In the genomic region with DNA sequence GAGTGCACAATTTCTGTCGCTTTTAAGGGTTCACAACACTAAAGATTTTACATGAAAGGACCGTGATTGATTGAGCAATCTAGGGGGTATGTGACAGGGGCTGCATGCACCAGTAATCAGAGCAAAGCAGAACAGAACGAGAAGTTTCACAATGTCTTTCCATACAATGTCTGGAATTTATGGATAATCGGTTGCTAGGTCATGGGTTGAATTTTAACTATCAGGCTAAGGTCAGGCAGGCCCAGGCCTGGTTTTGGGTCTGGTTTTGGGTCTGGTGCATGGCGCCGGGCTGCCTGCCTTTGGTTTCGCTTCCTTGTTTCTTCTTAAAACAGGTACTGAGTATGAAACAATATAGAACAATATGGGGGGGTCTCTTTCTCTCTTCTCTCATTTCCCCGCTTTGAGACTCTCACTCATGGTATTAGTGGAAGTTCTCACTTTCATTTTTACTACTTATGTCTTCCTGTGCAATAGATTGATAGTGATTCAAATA, we compare ENCODE assay signal across 10 cellular contexts. TPM values are rescaled to one million over a fixed set of nuclear protein-coding genes. Genes with fewer than 3 reads are reported as not detected.
A peak's percentile ranks its signal among the peaks of the same experiment; 100 is the strongest.
DNase-seq lines count a peak whose midpoint lies in the region; ATAC-seq and TF ChIP-seq lines count a peak whose summit lies in the region.
"Not testable (repeated sequence)": the region's sequence is repeated elsewhere in the genome, so short reads cannot be mapped to it uniquely, and the experiment has no call there.
"Had no signal": no experiment of that assay in that cellular context is flagged by ENCODE, and none has a peak within 500 bp of the region (broad histone marks: within the 10 kb centered on the region; RNA-seq: fewer than 3 reads in every experiment).

No MANE protein-coding gene starts in this region.

- CTCF ChIA-PET in activated B cell treated with CpG ODN at 0.5 μM for 24 hours (lab: Charles Lee), result interaction anchor here (1.3 to 3.6 kb wide), 3 partner anchors 10 to 19 kb away, joined by 3 to 26 read pairs (median 10); partner anchors contain the start of gene KCNC3

- H3K4me2 ChIP-seq in BLaER1 treated with 17β-estradiol and CSF1 and Interleukin-3, amounts not matched to agents 10 nM and 100 nM, result peak overlapping the region; percentile 32 to 81 (median 71)

- H4K20me1 ChIP-seq in BLaER1 treated with 17β-estradiol and CSF1 and Interleukin-3, amounts not matched to agents 10 nM and 100 nM, result not testable (repeated sequence)

- peak overlapping the region in 7 of 11 experiments; percentile 10 to 73 (median 26); a peak in 9 of 22 replicates for H3K27ac ChIP-seq in BLaER1 treated with 17β-estradiol and CSF1 and Interleukin-3, amounts not matched to agents 10 nM and 100 nM

- H3K9me3 ChIP-seq in BLaER1 treated with 17β-estradiol and CSF1 and Interleukin-3, amounts not matched to agents 10 nM and 100 nM (replicated peaks in 1 of 11), result peaks cover 10 to 35% (median 29%) of the 10 kb centered on the region in 11 experiments; a peak in 20 of 22 replicates

- intact Hi-C loops in activated B cell treated with CpG ODN at 0.5 μM for 24 hours (cut with micrococcal nuclease), result loop anchor here (1.0 to 10.0 kb wide), 4 partner anchors 10 to 1012 kb away; partner anchors contain the start of genes CD37 and CTU1
- intact Hi-C loops in activated T-helper 2 cell treated with anti-CD3 and anti-CD28 coated beads, Interferon-gamma antibody, Interleukin-2, Interleukin-4, amounts not matched to agents 10 μg/mL and 5 μg/mL and 100 μg/mL, durations not matched to agents 14 hours and 24 hours and 36 hours (cut with micrococcal nuclease), result loop anchor here (2.0 kb wide), 1 partner anchor 16 kb away; no protein-coding TSS in a partner anchor

- not testable (repeated sequence) for H3K36me3 Mint-ChIP-seq in HFFc6 (ENCODE audit: low read depth)
- H3K36me3 Mint-ChIP-seq in activated B cell treated with CpG ODN at 0.5 μM for 24 hours (ENCODE audit: low read depth), result peaks cover 15% of the 10 kb centered on the region
- H3K36me3 Mint-ChIP-seq in activated T-helper 2 cell treated with anti-CD3 and anti-CD28 coated beads, Interferon-gamma antibody, Interleukin-2, Interleukin-4, amounts not matched to agents 10 μg/mL and 5 μg/mL and 100 μg/mL, durations not matched to agents 14 hours and 24 hours and 36 hours (ENCODE audit: low read depth), result peaks cover 24% of the 10 kb centered on the region

- not testable (repeated sequence) for H3K36me3 ChIP-seq in BLaER1 treated with 17β-estradiol and CSF1 and Interleukin-3, amounts not matched to agents 10 nM and 100 nM

- H3K4me3 Mint-ChIP-seq in HFFc6 (peak overlapping the region; percentile 10; the same call in 1 of the 2 replicates), activated B cell treated with CpG ODN at 0.5 μM for 24 hours (peak overlapping the region; percentile 55)
- H3K4me3 Mint-ChIP-seq in activated T-helper 2 cell treated with anti-CD3 and anti-CD28 coated beads, Interferon-gamma antibody, Interleukin-2, Interleukin-4, amounts not matched to agents 10 μg/mL and 5 μg/mL and 100 μg/mL, durations not matched to agents 14 hours and 24 hours and 36 hours (ENCODE audit: low read depth), result peak overlapping the region; percentile 60

- TF ChIP-seq CTCF in HFFc6 (IDR thresholded peaks at IDR 0.05); activated B cell treated with CpG ODN at 0.5 μM for 24 hours (IDR thresholded peaks at IDR 0.05): not testable (repeated sequence)

- not testable (repeated sequence) for DNase-seq in HFFc6; activated T-helper 2 cell treated with anti-CD3 and anti-CD28 coated beads, Interferon-gamma antibody, Interleukin-2, Interleukin-4, amounts not matched to agents 10 μg/mL and 5 μg/mL and 100 μg/mL, durations not matched to agents 14 hours and 24 hours and 36 hours (ENCODE audit: low spot score)
- DNase-seq in MV-4-11 (lab: John Stamatoyannopoulos, UW) (peak; percentile 93), activated B cell treated with CpG ODN at 0.5 μM for 24 hours (peak; percentile 56), glomerular visceral epithelial cell (ENCODE audit: extremely low spot score) (peak; percentile 21)
- DNase-seq in stimulated activated CD4-positive, alpha-beta T cell treated with anti-CD3 and anti-CD28 coated beads, Interleukin-2, amount 100 ng/mL, for 24 hours, result peak; percentile 37 to 53

- peaks cover 17% of the 10 kb centered on the region for H3K27me3 Mint-ChIP-seq in HFFc6 (ENCODE audit: insufficient read depth)
- not testable (repeated sequence) for H3K27me3 Mint-ChIP-seq in activated B cell treated with CpG ODN at 0.5 μM for 24 hours; activated T-helper 2 cell treated with anti-CD3 and anti-CD28 coated beads, Interferon-gamma antibody, Interleukin-2, Interleukin-4, amounts not matched to agents 10 μg/mL and 5 μg/mL and 100 μg/mL, durations not matched to agents 14 hours and 24 hours and 36 hours (ENCODE audit: low read depth)

- peaks cover 11% of the 10 kb centered on the region for H3K9me3 Mint-ChIP-seq in HFFc6
- not testable (repeated sequence) for H3K9me3 Mint-ChIP-seq in activated B cell treated with CpG ODN at 0.5 μM for 24 hours
- peaks cover 14% of the 10 kb centered on the region for H3K9me3 Mint-ChIP-seq in activated T-helper 2 cell treated with anti-CD3 and anti-CD28 coated beads, Interferon-gamma antibody, Interleukin-2, Interleukin-4, amounts not matched to agents 10 μg/mL and 5 μg/mL and 100 μg/mL, durations not matched to agents 14 hours and 24 hours and 36 hours

- not testable (repeated sequence) for H3K4me1 Mint-ChIP-seq in HFFc6 (ENCODE audit: low read depth)
- H3K4me1 Mint-ChIP-seq in activated B cell treated with CpG ODN at 0.5 μM for 24 hours, result peaks cover 83% of the 10 kb centered on the region
- H3K4me1 Mint-ChIP-seq in activated T-helper 2 cell treated with anti-CD3 and anti-CD28 coated beads, Interferon-gamma antibody, Interleukin-2, Interleukin-4, amounts not matched to agents 10 μg/mL and 5 μg/mL and 100 μg/mL, durations not matched to agents 14 hours and 24 hours and 36 hours (ENCODE audit: low read depth), result peaks cover 31% of the 10 kb centered on the region

- not testable (repeated sequence) for H3K27me3 ChIP-seq in BLaER1 treated with 17β-estradiol and CSF1 and Interleukin-3, amounts not matched to agents 10 nM and 100 nM

- ATAC-seq in GM18511 (IDR thresholded peaks at IDR 0.05; ENCODE audit: unreplicated experiment) (peak; percentile 73), activated B cell treated with CpG ODN at 0.5 μM for 24 hours (ENCODE audit: low read depth) (peak; percentile 38)

- POLR2A ChIA-PET in activated B cell treated with CpG ODN at 0.5 μM for 24 hours (lab: Charles Lee), result interaction anchor here (0.7 to 16.5 kb wide), 9 partner anchors 8 to 82 kb away, joined by 3 to 408 read pairs (median 6); partner anchors contain the start of genes KCNC3, NR1H2 and SPIB

- not testable (repeated sequence) for H3K27ac Mint-ChIP-seq in HFFc6
- peak overlapping the region; percentile 96 for H3K27ac Mint-ChIP-seq in activated B cell treated with CpG ODN at 0.5 μM for 24 hours
- H3K27ac Mint-ChIP-seq in activated T-helper 2 cell treated with anti-CD3 and anti-CD28 coated beads, Interferon-gamma antibody, Interleukin-2, Interleukin-4, amounts not matched to agents 10 μg/mL and 5 μg/mL and 100 μg/mL, durations not matched to agents 14 hours and 24 hours and 36 hours, result peak overlapping the region; percentile 90

- peaks cover 43 to 78% (median 57%) of the 10 kb centered on the region in 10 experiments for H3K4me1 ChIP-seq in BLaER1 treated with 17β-estradiol and CSF1 and Interleukin-3, amounts not matched to agents 10 nM and 100 nM

- H3K4me3 ChIP-seq in BLaER1 treated with 17β-estradiol and CSF1 and Interleukin-3, amounts not matched to agents 10 nM and 100 nM, result not testable (repeated sequence)

- H3K9ac ChIP-seq in BLaER1 treated with 17β-estradiol and CSF1 and Interleukin-3, amounts not matched to agents 10 nM and 100 nM, result peak overlapping the region in 3 of 11 experiments; percentile 7 to 43 (median 23); a peak in 3 of 22 replicates

RNA-seq across cellular contexts. Expression of gene KCNC3, which starts 18.0 kb away (rescaled TPM):
- total RNA-seq in HFFc6 (2021; fragmentation: NEBNext Ultra II Directional; extraction: Animal tissue kit (Norgen Biotek cat#: 25700)), result not detected
- total RNA-seq in activated B cell treated with CpG ODN at 0.5 μM for 24 hours, result 34.5 and 44.3 TPM in 2 replicates
- total RNA-seq in activated T-helper 2 cell treated with anti-CD3 and anti-CD28 coated beads, Interferon-gamma antibody, Interleukin-2, Interleukin-4, amounts not matched to agents 10 μg/mL and 5 μg/mL and 100 μg/mL, durations not matched to agents 14 hours and 24 hours and 36 hours, result 17.6 and 19.2 TPM in 2 replicates
- total RNA-seq: A172, astrocyte had no signal

RNA-seq across cellular contexts. Expression of gene NAPSA, which starts 18.3 kb away (rescaled TPM):
- total RNA-seq in HFFc6 (2021; fragmentation: NEBNext Ultra II Directional; extraction: Animal tissue kit (Norgen Biotek cat#: 25700)), result under 1 TPM in 4 of 6 experiments, not detected in 2; 0.12 to 0.66 (median 0.41) TPM
- 1.4 and 2.4 TPM in 2 replicates for total RNA-seq in activated B cell treated with CpG ODN at 0.5 μM for 24 hours
- 5.1 and 5.5 TPM in 2 replicates for total RNA-seq in activated T-helper 2 cell treated with anti-CD3 and anti-CD28 coated beads, Interferon-gamma antibody, Interleukin-2, Interleukin-4, amounts not matched to agents 10 μg/mL and 5 μg/mL and 100 μg/mL, durations not matched to agents 14 hours and 24 hours and 36 hours
- total RNA-seq: astrocyte had no signal

RNA-seq across cellular contexts. Expression of gene NR1H2, which starts 29.1 kb away (rescaled TPM):
- total RNA-seq in HFFc6 (2021; fragmentation: NEBNext Ultra II Directional; extraction: Animal tissue kit (Norgen Biotek cat#: 25700)), result 10 to 100 TPM; 66.6 to 76.0 (median 70.1) TPM
- total RNA-seq in activated B cell treated with CpG ODN at 0.5 μM for 24 hours, result 66.9 and 79.5 TPM in 2 replicates
- 76.1 and 79.9 TPM in 2 replicates for total RNA-seq in activated T-helper 2 cell treated with anti-CD3 and anti-CD28 coated beads, Interferon-gamma antibody, Interleukin-2, Interleukin-4, amounts not matched to agents 10 μg/mL and 5 μg/mL and 100 μg/mL, durations not matched to agents 14 hours and 24 hours and 36 hours

RNA-seq across cellular contexts. Expression of gene POLD1, which starts 37.0 kb away (rescaled TPM):
- 10 to 100 TPM; 21.7 to 37.8 (median 33.7) TPM for total RNA-seq in HFFc6 (2021; fragmentation: NEBNext Ultra II Directional; extraction: Animal tissue kit (Norgen Biotek cat#: 25700))
- 58.8 and 65.5 TPM in 2 replicates for total RNA-seq in activated B cell treated with CpG ODN at 0.5 μM for 24 hours
- 153 and 162 TPM in 2 replicates for total RNA-seq in activated T-helper 2 cell treated with anti-CD3 and anti-CD28 coated beads, Interferon-gamma antibody, Interleukin-2, Interleukin-4, amounts not matched to agents 10 μg/mL and 5 μg/mL and 100 μg/mL, durations not matched to agents 14 hours and 24 hours and 36 hours

Comparison
In these comparisons a context has a peak if more than half of its experiments do, and no peak if none do; other contexts are left out.
1. H3K4me3 Mint-ChIP-seq: peak in every context shown above with its lines; median percentile 60 in activated T-helper 2 cell treated with anti-CD3 and anti-CD28 coated beads, Interferon-gamma antibody, Interleukin-2, Interleukin-4, amounts not matched to agents 10 μg/mL and 5 μg/mL and 100 μg/mL, durations not matched to agents 14 hours and 24 hours and 36 hours; 55 in activated B cell treated with CpG ODN at 0.5 μM for 24 hours; 10 in HFFc6.
2. RNA of gene KCNC3, which starts 18.0 kb away (total RNA-seq): 34.5 to 44.3 TPM in activated B cell treated with CpG ODN at 0.5 μM for 24 hours and 17.6 to 19.2 TPM in activated T-helper 2 cell treated with anti-CD3 and anti-CD28 coated beads, Interferon-gamma antibody, Interleukin-2, Interleukin-4, amounts not matched to agents 10 μg/mL and 5 μg/mL and 100 μg/mL, durations not matched to agents 14 hours and 24 hours and 36 hours; not detected in HFFc6; every median in the first group is over 10 times any median in the second.